Comparison of ENCODE assay signal across 10 cellular contexts in the genomic region with DNA sequence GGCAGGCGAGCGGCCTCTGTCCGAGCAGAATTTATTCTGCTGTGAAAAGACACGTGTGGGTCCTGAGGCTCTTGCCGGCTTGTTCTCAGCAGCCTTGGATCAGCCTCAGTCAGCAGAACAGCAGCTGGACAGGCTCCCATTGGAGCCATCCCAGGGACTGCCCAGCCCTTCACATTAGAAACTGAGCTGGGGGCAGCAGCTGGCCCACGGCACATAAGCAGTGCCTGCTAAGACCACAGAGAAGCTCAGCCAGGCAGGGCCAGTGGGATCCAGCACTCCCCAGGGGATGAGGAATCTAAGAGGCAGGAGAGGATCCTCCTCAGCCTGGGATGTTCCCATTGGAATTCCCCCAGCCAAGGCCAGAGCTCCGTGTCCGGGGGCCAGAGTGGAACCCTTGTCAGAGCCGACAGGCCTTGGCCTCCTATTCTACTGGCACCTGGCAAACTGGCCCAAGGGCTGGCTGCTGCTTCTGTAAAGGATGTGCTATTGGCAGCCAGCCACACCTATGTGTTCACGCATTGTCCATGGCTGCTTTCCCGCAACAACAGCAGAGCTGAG. TPM values are rescaled to one million over a fixed set of nuclear protein-coding genes. Genes with fewer than 3 reads are reported as not detected.
A peak's percentile ranks its signal among the peaks of the same experiment; 100 is the strongest.
DNase-seq lines count a peak whose midpoint lies in the region; ATAC-seq, FAIRE-seq and TF ChIP-seq lines count a peak whose summit lies in the region.
"Had no signal": no experiment of that assay in that cellular context is flagged by ENCODE, and none has a peak within 500 bp of the region (broad histone marks: within the 10 kb centered on the region; RNA-seq: fewer than 3 reads in every experiment).

No MANE protein-coding gene starts in this region.

- no peaks in the 10 kb centered on the region for H4K20me1 ChIP-seq in HepG2 (ENCODE audit: insufficient read depth, low read length)

- CTCF ChIA-PET in HepG2 (lab: Yijun Ruan, JAX; ENCODE audit: low intra/inter-chr PET ratio, low total read pairs) = no interaction called here

- no TSS peak for BruUV-seq in HepG2 (replicated peaks; lab: Mats Ljungman, UMichigan)

- H3K4me1 ChIP-seq in right lobe of liver = peaks cover 0 to 52% (median 21%) of the 10 kb centered on the region in 4 donors
- no peaks in the 10 kb centered on the region for H3K4me1 ChIP-seq in HepG2 (ENCODE audit: insufficient read depth, low read length)

- H3K4me2 ChIP-seq in HepG2 (ENCODE audit: low read depth, low read length) = no peak overlapping the region

- no peak overlapping the region for H2AFZ ChIP-seq in HepG2 (ENCODE audit: low read length)

- 30% methylated on average over 2 of the region's 11 CpGs for WGBS in right lobe of liver (ENCODE audit: insufficient coverage, low coverage, low lambda C conversion rate, missing lambda C conversion rate)
- 13% methylated on average over 3 of the region's 11 CpGs for WGBS in HepG2 (ENCODE audit: low lambda C conversion rate)

- in situ Hi-C loops in HepG2 (cut with HindIII; ENCODE audit: extremely low pct_ligation_motif_present, low pct_unique_long_range_greater_than_20kb) (no loop called here), astrocyte of the spinal cord (cut with HindIII; ENCODE audit: low sequenced_read_pairs) (no loop called here)

- H3K27ac ChIP-seq in right lobe of liver (no peak overlapping the region), HepG2 (ENCODE audit: extremely low read length, insufficient read depth, low read length) (no peak overlapping the region)
- H3K27ac ChIP-seq: cardiac muscle cell had no signal

- H3K27me3 ChIP-seq in right lobe of liver (no peaks in the 10 kb centered on the region), HepG2 (ENCODE audit: control insufficient read depth in 1 of 2, insufficient read depth in 2 of 2, low read length in 2 of 2) (peaks cover 5 to 41% of the 10 kb centered on the region in 2 experiments)
- H3K27me3 ChIP-seq: cardiac muscle cell had no signal

- intact Hi-C loops in right lobe of liver (cut with DNase I) = no loop called here
- intact Hi-C loops in HepG2 (cut with micrococcal nuclease; ENCODE audit: unreplicated experiment) = no loop called here

- H3K4me3 ChIP-seq in right lobe of liver = no peak overlapping the region
- no peak overlapping the region for H3K4me3 ChIP-seq in HepG2 (replicated peaks in 1 of 3; ENCODE audit: insufficient read depth in 1 of 3, low read depth in 2 of 3, low read length in 3 of 3)
- H3K4me3 ChIP-seq in astrocyte of the spinal cord (ENCODE audit: low read depth, low read length) = no peak overlapping the region
- H3K4me3 ChIP-seq: cardiac muscle cell had no signal

- H3K9ac ChIP-seq in HepG2 (ENCODE audit: insufficient read depth, low read depth, low read length) = no peak overlapping the region

- POLR2A ChIA-PET in HepG2 (lab: Yijun Ruan, JAX) = no interaction called here

- H3K9me3 ChIP-seq in right lobe of liver = no peaks in the 10 kb centered on the region
- H3K9me3 ChIP-seq in HepG2 (ENCODE audit: low read length) = no peaks in the 10 kb centered on the region

- no peak for TF ChIP-seq CTCF in right lobe of liver (IDR thresholded peaks at IDR 0.05)
- TF ChIP-seq CTCF in HepG2 (CRISPR knock-in tag; IDR thresholded peaks at IDR 0.05) = no peak
- no peak for TF ChIP-seq CTCF in astrocyte of the spinal cord (IDR thresholded peaks at IDR 0.05; ENCODE audit: low read depth, low read length)

- no peak for TF ChIP-seq EP300 in HepG2 (IDR thresholded peaks at IDR 0.05; ENCODE audit: low read depth in 2 of 2, low read length in 2 of 2)
- TF ChIP-seq EP300 in HepG2 (CRISPR knock-in tag; IDR thresholded peaks at IDR 0.05; ENCODE audit: borderline replicate concordance) = no peak

- no peaks in the 10 kb centered on the region for H3K79me2 ChIP-seq in HepG2 (ENCODE audit: insufficient read depth, low read length)

- peak in 3 of 4 donors; percentile 3 to 17 (median 5) for ATAC-seq in right lobe of liver
- ATAC-seq in HepG2 = no peak
- no peak for ATAC-seq in HG03108 (IDR thresholded peaks at IDR 0.05; ENCODE audit: unreplicated experiment)
- no peak for ATAC-seq in GM19452 (IDR thresholded peaks at IDR 0.05; ENCODE audit: unreplicated experiment)
- ATAC-seq: stimulated activated memory B cell treated with anti-CD40 and anti-IgM and Interleukin-4, amounts not matched to agents 10 μg/mL and 1 μg/mL and 100 μg/mL, for 72 hours had no signal

- peak in 2 of 3 donors; percentile 54 to 72 for DNase-seq in right lobe of liver
- DNase-seq in HepG2 (ENCODE audit: low spot score) = no peak
- DNase-seq in astrocyte of the spinal cord (ENCODE audit: low read depth, low spot score) = peak; percentile 20
- peak; percentile 17 for DNase-seq in kidney tubule cell (ENCODE audit: low spot score)
- no peak for DNase-seq in T-helper 2 cell
- DNase-seq in urothelium cell line (ENCODE audit: low spot score) = no peak

- TF ChIP-seq POLR2A in right lobe of liver (IDR thresholded peaks at IDR 0.05) = no peak
- TF ChIP-seq POLR2A in HepG2 (IDR thresholded peaks at IDR 0.05; ENCODE audit: insufficient read depth in 1 of 2, low read depth in 2 of 2, low read length in 2 of 2) = no peak

- FAIRE-seq in HepG2 (lab: Jason Lieb, UNC) (no peak), urothelium cell line (lab: Jason Lieb, UNC) (no peak)

- no peak for TF ChIP-seq RAD21 in HepG2 (CRISPR knock-in tag; IDR thresholded peaks at IDR 0.05)

- H3K36me3 ChIP-seq in right lobe of liver (no peaks in the 10 kb centered on the region), HepG2 (replicated peaks in 1 of 2; ENCODE audit: control insufficient read depth in 1 of 2, insufficient read depth in 2 of 2, low read length in 2 of 2) (no peaks in the 10 kb centered on the region)
- H3K36me3 ChIP-seq: cardiac muscle cell had no signal

TF ChIP-seq in HepG2, 621 proteins besides CTCF, POLR2A, EP300 and RAD21:
- no peak for TF ChIP-seq ZEB1 (IDR thresholded peaks at IDR 0.05; ENCODE audit: insufficient replicate concordance, low read depth)
- TF ChIP-seq RBFOX2 (IDR thresholded peaks at IDR 0.05; ENCODE audit: low read depth, low read length) = no peak
- TF ChIP-seq ZNF761 (CRISPR knock-in tag; conservative IDR thresholded peaks at IDR 0.05) = no peak
- TF ChIP-seq AHR (CRISPR knock-in tag; IDR thresholded peaks at IDR 0.05) = no peak
- TF ChIP-seq, protein P1, sequence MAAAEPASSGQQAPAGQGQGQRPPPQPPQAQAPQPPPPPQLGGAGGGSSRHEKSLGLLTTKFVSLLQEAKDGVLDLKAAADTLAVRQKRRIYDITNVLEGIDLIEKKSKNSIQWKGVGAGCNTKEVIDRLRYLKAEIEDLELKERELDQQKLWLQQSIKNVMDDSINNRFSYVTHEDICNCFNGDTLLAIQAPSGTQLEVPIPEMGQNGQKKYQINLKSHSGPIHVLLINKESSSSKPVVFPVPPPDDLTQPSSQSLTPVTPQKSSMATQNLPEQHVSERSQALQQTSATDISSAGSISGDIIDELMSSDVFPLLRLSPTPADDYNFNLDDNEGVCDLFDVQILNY (CRISPR knock-in tag; conservative IDR thresholded peaks at IDR 0.05) = no peak
- TF ChIP-seq FOSL2 (CRISPR knock-in tag; IDR thresholded peaks at IDR 0.05) = no peak
- TF ChIP-seq MAZ (IDR thresholded peaks at IDR 0.05; ENCODE audit: borderline replicate concordance, low read depth, low read length) = no peak
- TF ChIP-seq MAZ (CRISPR knock-in tag; IDR thresholded peaks at IDR 0.05; ENCODE audit: low read depth) = no peak
- TF ChIP-seq PAX8 (CRISPR knock-in tag; IDR thresholded peaks at IDR 0.05; ENCODE audit: borderline replicate concordance) = no peak
- TF ChIP-seq ZNF160 (CRISPR knock-in tag; IDR thresholded peaks at IDR 0.05) = no peak
- TF ChIP-seq, protein P2, sequence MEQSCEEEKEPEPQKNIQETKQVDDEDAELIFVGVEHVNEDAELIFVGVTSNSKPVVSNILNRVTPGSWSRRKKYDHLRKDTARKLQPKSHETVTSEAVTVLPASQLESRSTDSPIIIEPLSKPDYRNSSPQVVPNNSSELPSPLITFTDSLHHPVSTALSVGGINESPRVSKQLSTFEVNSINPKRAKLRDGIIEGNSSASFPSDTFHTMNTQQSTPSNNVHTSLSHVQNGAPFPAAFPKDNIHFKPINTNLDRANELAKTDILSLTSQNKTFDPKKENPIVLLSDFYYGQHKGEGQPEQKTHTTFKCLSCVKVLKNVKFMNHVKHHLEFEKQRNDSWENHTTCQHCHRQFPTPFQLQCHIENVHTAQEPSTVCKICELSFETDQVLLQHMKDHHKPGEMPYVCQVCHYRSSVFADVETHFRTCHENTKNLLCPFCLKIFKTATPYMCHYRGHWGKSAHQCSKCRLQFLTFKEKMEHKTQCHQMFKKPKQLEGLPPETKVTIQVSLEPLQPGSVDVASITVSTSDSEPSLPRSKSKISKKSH (CRISPR knock-in tag; IDR thresholded peaks at IDR 0.05; ENCODE audit: borderline replicate concordance) = no peak
- TF ChIP-seq ZNF234 (CRISPR knock-in tag; conservative IDR thresholded peaks at IDR 0.05) = no peak
- no peak for TF ChIP-seq PHF5A (CRISPR knock-in tag; IDR thresholded peaks at IDR 0.05; ENCODE audit: low read depth, unreplicated experiment)

RNA-seq across cellular contexts. Expression of gene RTN4R, which starts 18.2 kb away (rescaled TPM):
- 10 to 100 TPM in 2 of 6 experiments, 1 to 10 TPM in 4; 3.0 to 12.4 (median 8.5) TPM for total RNA-seq in right lobe of liver
- total RNA-seq in HepG2 (2016; rRNA removed; fragmentation: Illumina TruSeq; extraction: Trizol) = 0.11 and 0.22 TPM in 2 replicates
- total RNA-seq in HepG2 (2016; cell fraction: cytosol; rRNA removed; fragmentation: Illumina TruSeq; extraction: Trizol; ENCODE audit: low read depth) = 0.20 and 0.35 TPM in 2 replicates
- 0.10 and 0.35 TPM in 2 replicates for total RNA-seq in HepG2 (2016; cell fraction: insoluble cytoplasmic fraction; rRNA removed; fragmentation: Illumina TruSeq; extraction: Trizol)
- 0.49 and 0.93 TPM in 2 replicates for total RNA-seq in HepG2 (2016; cell fraction: membrane; rRNA removed; fragmentation: Illumina TruSeq; extraction: Trizol)
- 0.65 TPM in 1 of 2 replicates, not detected in the other for total RNA-seq in HepG2 (2016; cell fraction: nucleus; rRNA removed; fragmentation: Illumina TruSeq; extraction: Trizol)
- 0.54 and 0.77 TPM in 2 replicates for polyA plus RNA-seq in HepG2 (2011; rRNA removed)
- 0.36 and 1.4 TPM in 2 replicates for polyA plus RNA-seq in HepG2 (2011; cell fraction: cytosol; rRNA removed)
- 0.54 and 1.4 TPM in 2 replicates for polyA plus RNA-seq in HepG2 (2011; cell fraction: nucleus; rRNA removed)
- polyA plus RNA-seq in HepG2 (2012) = 0.07 and 0.17 TPM in 2 replicates
- polyA plus RNA-seq in HepG2 (2016; cell fraction: cytosol; fragmentation: Illumina TruSeq; extraction: Trizol; ENCODE audit: low read depth) = 0.42 and 0.51 TPM in 2 replicates
- 0.57 and 0.67 TPM in 2 replicates for polyA plus RNA-seq in HepG2 (2016; cell fraction: insoluble cytoplasmic fraction; fragmentation: Illumina TruSeq; extraction: Trizol; ENCODE audit: low read depth)
- 0.86 and 1.3 TPM in 2 replicates for polyA plus RNA-seq in HepG2 (2016; cell fraction: membrane; fragmentation: Illumina TruSeq; extraction: Trizol; ENCODE audit: low read depth)
- polyA plus RNA-seq in HepG2 (2016; cell fraction: nucleus; fragmentation: Illumina TruSeq; extraction: Trizol; ENCODE audit: insufficient read depth, low read depth) = 0.70 and 1.5 TPM in 2 replicates
- 2.3 and 4.0 TPM in 2 replicates for polyA minus RNA-seq in HepG2 (2011; rRNA and poly(A)+ RNA removed; ENCODE audit: low replicate concordance)
- 0.99 and 1.4 TPM in 2 replicates for polyA minus RNA-seq in HepG2 (2011; cell fraction: cytosol; rRNA and poly(A)+ RNA removed)
- not detected in 2 replicates for polyA minus RNA-seq in HepG2 (2011; cell fraction: nucleus; rRNA and poly(A)+ RNA removed)

Comparison
In these comparisons a context has a peak if more than half of its experiments do, and no peak if none do; other contexts are left out.
1. ATAC-seq: peak in right lobe of liver (3 of 4); none in HepG2 (single experiment), HG03108 (single experiment) and GM19452 (single experiment).
2. DNase-seq: peak in right lobe of liver (2 of 3), astrocyte of the spinal cord (single experiment) and kidney tubule cell (single experiment); none in HepG2 (single experiment), T-helper 2 cell (0 of 5) and urothelium cell line (single experiment).